ENCODE assay signal across 2 cellular contexts in genomic region chr6:13760948-13761347, GRCh38.
TF ChIP-seq lines count a peak whose summit lies in the region.

No MANE protein-coding gene starts in this region.

TF ChIP-seq in HepG2, 621 proteins besides CTCF, POLR2A, EP300 and RAD21:
- peak; percentile 64; the same call in 1 of the 2 replicates for TF ChIP-seq CEBPG (CRISPR knock-in tag; IDR thresholded peaks at IDR 0.05)
- TF ChIP-seq CEBPB (IDR thresholded peaks at IDR 0.05; ENCODE audit: borderline replicate concordance, low read depth, low read length), result peak; percentile 88
- no peak for TF ChIP-seq ZNF432 (CRISPR knock-in tag; IDR thresholded peaks at IDR 0.05; ENCODE audit: borderline replicate concordance)

TF ChIP-seq in SK-N-SH, 30 proteins besides CTCF, POLR2A, EP300 and RAD21:
- no peak for TF ChIP-seq FOSL2 (IDR thresholded peaks at IDR 0.05; ENCODE audit: borderline replicate concordance, low read depth)
- TF ChIP-seq FOXM1 (IDR thresholded peaks at IDR 0.05; ENCODE audit: low read depth), result no peak
- no peak for TF ChIP-seq ZBTB33 (IDR thresholded peaks at IDR 0.05; ENCODE audit: borderline replicate concordance, low read depth)
- no peak for TF ChIP-seq YY1 (IDR thresholded peaks at IDR 0.05; ENCODE audit: low read depth)
- no peak for TF ChIP-seq ELF1 (IDR thresholded peaks at IDR 0.05)
- no peak for TF ChIP-seq TEAD4 (IDR thresholded peaks at IDR 0.05; ENCODE audit: borderline replicate concordance, insufficient read depth)
- TF ChIP-seq EZH2phosphoT487 (IDR thresholded peaks at IDR 0.05; ENCODE audit: borderline replicate concordance, low read depth), result no peak
- TF ChIP-seq GATA2 (CRISPR knock-in tag; IDR thresholded peaks at IDR 0.05), result no peak
- TF ChIP-seq JUND (IDR thresholded peaks at IDR 0.05), result no peak
- no peak for TF ChIP-seq NFIC (IDR thresholded peaks at IDR 0.05; ENCODE audit: borderline replicate concordance)
- no peak for TF ChIP-seq MAX (IDR thresholded peaks at IDR 0.05; ENCODE audit: low read depth)
- TF ChIP-seq FOXJ3 (CRISPR knock-in tag; IDR thresholded peaks at IDR 0.05), result no peak
